In genomic region chr6:169983651-169984050, GRCh38 we compare ENCODE assay signal across 20 cellular contexts.
"Had no signal": no experiment of that assay in that cellular context is flagged by ENCODE, and none has a peak within 500 bp of the region (broad histone marks: within the 10 kb centered on the region; RNA-seq: fewer than 3 reads in every experiment).

No MANE protein-coding gene starts in this region.

- FAIRE-seq: colon, frontal cortex, pancreas had no signal

- H3K27me3 ChIP-seq: dorsolateral prefrontal cortex, neutrophil, pancreas, sigmoid colon, testis had no signal

- H3K27ac Mint-ChIP-seq: naive thymus-derived CD8-positive, alpha-beta T cell; nephron progenitor cell; progenitor cell of endocrine pancreas; stimulated activated memory B cell treated with anti-CD40 and anti-IgM and Interleukin-4, amounts not matched to agents 10 μg/mL and 1 μg/mL and 100 μg/mL, for 72 hours; type B pancreatic cell had no signal

- H3K4me3 ChIP-seq: dorsolateral prefrontal cortex, lower lobe of right lung, pancreas, sigmoid colon, testis, tibial artery had no signal

- H3K4me3 Mint-ChIP-seq: naive thymus-derived CD8-positive, alpha-beta T cell; nephron progenitor cell; stimulated activated memory B cell treated with anti-CD40 and anti-IgM and Interleukin-4, amounts not matched to agents 10 μg/mL and 1 μg/mL and 100 μg/mL, for 72 hours; type B pancreatic cell had no signal

- H3K9me3 ChIP-seq: lower lobe of right lung, neutrophil, pancreas, sigmoid colon, testis, tibial artery had no signal

- H3K4me1 Mint-ChIP-seq: naive thymus-derived CD8-positive, alpha-beta T cell; stimulated activated memory B cell treated with anti-CD40 and anti-IgM and Interleukin-4, amounts not matched to agents 10 μg/mL and 1 μg/mL and 100 μg/mL, for 72 hours had no signal

- H3K27ac ChIP-seq: dorsolateral prefrontal cortex, lower lobe of right lung, neutrophil, pancreas, sigmoid colon, testis, tibial artery had no signal

- H3K9me3 Mint-ChIP-seq: naive thymus-derived CD8-positive, alpha-beta T cell; nephron progenitor cell; stimulated activated memory B cell treated with anti-CD40 and anti-IgM and Interleukin-4, amounts not matched to agents 10 μg/mL and 1 μg/mL and 100 μg/mL, for 72 hours; type B pancreatic cell had no signal

- ATAC-seq: left colon; left ventricle myocardium superior; naive thymus-derived CD8-positive, alpha-beta T cell; pancreas; stimulated activated memory B cell treated with anti-CD40 and anti-IgM and Interleukin-4, amounts not matched to agents 10 μg/mL and 1 μg/mL and 100 μg/mL, for 72 hours; stimulated activated naive CD8-positive, alpha-beta T cell treated with anti-CD3 and anti-CD28 coated beads, Interleukin-15, Interleukin-2, amounts not matched to agents 100 U/mL and 50 U/mL, for 24 hours had no signal

- H3K27me3 Mint-ChIP-seq: naive thymus-derived CD8-positive, alpha-beta T cell had no signal

- DNase-seq: effector CD4-positive, alpha-beta T cell; left colon; left ventricle myocardium superior; lower lobe of right lung; nephron progenitor cell; stimulated activated CD4-positive, alpha-beta T cell treated with anti-CD3 and anti-CD28 coated beads, Interleukin-4, amount 100 ng/mL, for 4 hours; stimulated activated naive CD8-positive, alpha-beta T cell treated with anti-CD3 and anti-CD28 coated beads, Interleukin-15, Interleukin-2, amounts not matched to agents 100 U/mL and 50 U/mL, for 24 hours; substantia nigra; testis had no signal

- H3K36me3 Mint-ChIP-seq: naive thymus-derived CD8-positive, alpha-beta T cell; stimulated activated memory B cell treated with anti-CD40 and anti-IgM and Interleukin-4, amounts not matched to agents 10 μg/mL and 1 μg/mL and 100 μg/mL, for 72 hours; type B pancreatic cell had no signal

- H3K36me3 ChIP-seq: lower lobe of right lung, neutrophil, pancreas, sigmoid colon, tibial artery had no signal

- H3K4me1 ChIP-seq: lower lobe of right lung, pancreas, sigmoid colon, testis, tibial artery had no signal
